In genomic region chr1:156266051-156266450, GRCh38 we compare ENCODE assay signal across 17 cellular contexts. TPM values are rescaled to one million over a fixed set of nuclear protein-coding genes. Genes with fewer than 3 reads are reported as not detected.
DNase-seq lines count a peak whose midpoint lies in the region; ATAC-seq, FAIRE-seq and TF ChIP-seq lines count a peak whose summit lies in the region.
"Had no signal": no experiment of that assay in that cellular context is flagged by ENCODE, and none has a peak within 500 bp of the region (broad histone marks: within the 10 kb centered on the region; RNA-seq: fewer than 3 reads in every experiment).

No MANE protein-coding gene starts in this region.

- H3K9me1 ChIP-seq in K562 (ENCODE audit: control insufficient read depth, insufficient read depth, low read length), result no peaks in the 10 kb centered on the region

- H3K27me3 ChIP-seq in HUES6 (ENCODE audit: control insufficient read depth, insufficient read depth, low read length) (no peaks in the 10 kb centered on the region), K562 (ENCODE audit: control insufficient read depth in 2 of 2, insufficient read depth in 2 of 2, low read length in 2 of 2) (no peaks in the 10 kb centered on the region)

- H3K9me3 ChIP-seq in HUES6 (ENCODE audit: control insufficient read depth, insufficient read depth, low read depth, low read length) (no peaks in the 10 kb centered on the region), K562 (replicated peaks; ENCODE audit: control insufficient read depth, insufficient read depth, low read depth, low read length) (no peaks in the 10 kb centered on the region)

- TF ChIP-seq POLR2A in K562 (conservative IDR thresholded peaks at IDR 0.05), result no peak
- TF ChIP-seq POLR2A in GM12891 (IDR thresholded peaks at IDR 0.05; ENCODE audit: low read depth, low read length), result no peak

- FAIRE-seq in K562 (lab: Jason Lieb, UNC) (no peak), GM12891 (lab: Jason Lieb, UNC) (no peak)
- FAIRE-seq: G401.6 had no signal

- H3K36me3 Mint-ChIP-seq in stimulated activated effector memory CD8-positive, alpha-beta T cell treated with anti-CD3 and anti-CD28 coated beads, Interleukin-12 subunit alpha, Interleukin-12 subunit beta, amount 100 ng/mL, for 72 hours, result peaks cover 100% of the 10 kb centered on the region
- peaks cover 40% of the 10 kb centered on the region for H3K36me3 Mint-ChIP-seq in type B pancreatic cell

- peak overlapping the region; percentile 77 for H3K27ac Mint-ChIP-seq in stimulated activated effector memory CD8-positive, alpha-beta T cell treated with anti-CD3 and anti-CD28 coated beads, Interleukin-12 subunit alpha, Interleukin-12 subunit beta, amount 100 ng/mL, for 72 hours
- no peak overlapping the region for H3K27ac Mint-ChIP-seq in type B pancreatic cell
- H3K27ac Mint-ChIP-seq: T-cell had no signal

- intact Hi-C loops in K562 (cut with micrococcal nuclease), result no loop called here

- TSS peak; percentile 35 for BruUV-seq in K562 (replicated peaks; lab: Mats Ljungman, UMichigan)

- CTCF ChIA-PET in K562 (lab: Yijun Ruan, JAX; ENCODE audit: low intra/inter-chr PET ratio), result interaction anchor here (0.6 kb wide), 1 partner anchor 44 kb away, joined by 3 read pairs; no protein-coding TSS in a partner anchor

- H3K4me1 ChIP-seq in HUES6 (ENCODE audit: control insufficient read depth, insufficient read depth, low read length), result no peaks in the 10 kb centered on the region
- H3K4me1 ChIP-seq in K562 (replicated peaks in 1 of 2; ENCODE audit: control insufficient read depth in 2 of 2, insufficient read depth in 2 of 2, low read length in 2 of 2), result no peaks in the 10 kb centered on the region

- no peak overlapping the region for H3K4me2 ChIP-seq in K562 (ENCODE audit: insufficient read depth, low read length)

- POLR2A ChIA-PET in K562 (lab: Yijun Ruan, JAX), result no interaction called here

- no peaks in the 10 kb centered on the region for H3K4me1 Mint-ChIP-seq in stimulated activated effector memory CD8-positive, alpha-beta T cell treated with anti-CD3 and anti-CD28 coated beads, Interleukin-12 subunit alpha, Interleukin-12 subunit beta, amount 100 ng/mL, for 72 hours
- H3K4me1 Mint-ChIP-seq in type B pancreatic cell (ENCODE audit: unreplicated experiment), result no peaks in the 10 kb centered on the region

- H2AFZ ChIP-seq in K562 (ENCODE audit: low read depth, low read length), result no peak overlapping the region

- 0 out of 2 replicates have a peak, but pooled peaks cover 5% of the 10 kb centered on the region for H4K20me1 ChIP-seq in K562 (replicated peaks; ENCODE audit: control insufficient read depth, insufficient read depth, low read length)

- H3K9ac ChIP-seq in HUES6 (ENCODE audit: low read length) (peak overlapping the region; percentile 30), K562 (ENCODE audit: insufficient read depth in 1 of 2, low read depth in 2 of 2, low read length in 2 of 2) (no peak overlapping the region)

- TF ChIP-seq CTCF in K562 (IDR thresholded peaks at IDR 0.05 in 2 of 3, conservative IDR thresholded peaks at IDR 0.05 in 1 of 3; ENCODE audit: insufficient read depth in 2 of 3, low read depth in 1 of 3, low read length in 3 of 3), result no peak
- TF ChIP-seq CTCF in type B pancreatic cell (conservative IDR thresholded peaks at IDR 0.05), result no peak

- H3K4me3 ChIP-seq in HUES6 (ENCODE audit: low read depth, low read length) (no peak overlapping the region), K562 (no peak overlapping the region)

- H3K79me2 ChIP-seq in K562 (ENCODE audit: control insufficient read depth, insufficient read depth, low read length), result no peaks in the 10 kb centered on the region

- H3K9me3 Mint-ChIP-seq in stimulated activated effector memory CD8-positive, alpha-beta T cell treated with anti-CD3 and anti-CD28 coated beads, Interleukin-12 subunit alpha, Interleukin-12 subunit beta, amount 100 ng/mL, for 72 hours, result no peaks in the 10 kb centered on the region
- H3K9me3 Mint-ChIP-seq in type B pancreatic cell, result no peaks in the 10 kb centered on the region
- H3K9me3 Mint-ChIP-seq: T-cell had no signal

- in situ Hi-C loops in K562 (cut with MboI), result no loop called here

- no peak for TF ChIP-seq RAD21 in K562 (CRISPR knock-in tag; conservative IDR thresholded peaks at IDR 0.05 in 1 of 2, IDR thresholded peaks at IDR 0.05 in 1 of 2)

- no peak for ATAC-seq in K562
- ATAC-seq in stimulated activated effector memory CD8-positive, alpha-beta T cell treated with anti-CD3 and anti-CD28 coated beads, Interleukin-12 subunit alpha, Interleukin-12 subunit beta, amount 100 ng/mL, for 72 hours, result no peak
- ATAC-seq: SK-N-SH treated with all-trans-retinoic acid at 6 μM for 48 hours, T-cell had no signal

- H3K27ac ChIP-seq in HUES6 (ENCODE audit: low read depth, low read length), result no peak overlapping the region
- H3K27ac ChIP-seq in K562 (ENCODE audit: extremely low read depth, low read depth, low read length), result no peak overlapping the region
- H3K27ac ChIP-seq: C4-2B had no signal

- H3K36me3 ChIP-seq in HUES6 (ENCODE audit: control insufficient read depth, insufficient read depth, low read length), result peaks cover 91% of the 10 kb centered on the region
- peaks cover 90% of the 10 kb centered on the region; the same call in 2 of the 3 replicates for H3K36me3 ChIP-seq in K562 (ENCODE audit: control insufficient read depth, insufficient read depth, low read length)

- no peak for TF ChIP-seq EP300 in K562 (IDR thresholded peaks at IDR 0.05; ENCODE audit: low read length)

- no peak overlapping the region for H3K4me3 Mint-ChIP-seq in stimulated activated effector memory CD8-positive, alpha-beta T cell treated with anti-CD3 and anti-CD28 coated beads, Interleukin-12 subunit alpha, Interleukin-12 subunit beta, amount 100 ng/mL, for 72 hours
- no peak overlapping the region for H3K4me3 Mint-ChIP-seq in type B pancreatic cell
- H3K4me3 Mint-ChIP-seq: T-cell had no signal

- no peak for DNase-seq in K562 (ENCODE audit: extremely low read depth in 1 of 4, low spot score in 3 of 4)
- DNase-seq in stimulated activated effector memory CD8-positive, alpha-beta T cell treated with anti-CD3 and anti-CD28 coated beads, Interleukin-12 subunit alpha, Interleukin-12 subunit beta, amount 100 ng/mL, for 72 hours (ENCODE audit: low spot score in 2 of 2), result no peak
- no peak for DNase-seq in GM12891 (ENCODE audit: insufficient read length, low spot score)
- DNase-seq in type B pancreatic cell (ENCODE audit: extremely low spot score, unreplicated experiment), result no peak
- DNase-seq: AML-193; DND-41; GOT3; NCI-H1105 treated with DMSO at 0.1 percent for 48 hours; NCI-H1694 treated with DMSO at 0.1 percent for 48 hours; NCI-H748 treated with DMSO at 0.1 percent for 48 hours; NK-92 treated with Interleukin-12 subunit alpha and Interleukin-12 subunit beta, amount 100 ng/mL, for 24 hours; SHP77 treated with DMSO at 0.1 percent for 48 hours; T-cell had no signal

- H3K27me3 Mint-ChIP-seq in type B pancreatic cell, result no peaks in the 10 kb centered on the region
- H3K27me3 Mint-ChIP-seq: T-cell had no signal

- WGBS in K562 (ENCODE audit: insufficient coverage, low coverage, missing lambda C conversion rate), result 92% methylated on average over 5 of the region's 13 CpGs

RNA-seq across cellular contexts. Expression of gene SMG5, which starts 16.6 kb away (rescaled TPM):
- 126 and 277 TPM in 2 replicates for total RNA-seq in K562 (2011; cell fraction: chromatin; rRNA removed; ENCODE audit: low replicate concordance)
- 112 and 123 TPM in 2 replicates for total RNA-seq in K562 (2011; cell fraction: nucleolus; rRNA removed)
- total RNA-seq in K562 (2011; cell fraction: nucleoplasm; rRNA removed), result 105 and 122 TPM in 2 replicates
- total RNA-seq in K562 (2014; rRNA removed) (56.0 and 71.6 TPM in 2 replicates), K562 (2014; rRNA removed; fragmentation: Illumina TruSeq; extraction: Trizol) (33.1 and 41.4 TPM in 2 replicates), K562 (2015; rRNA removed; fragmentation: Illumina TruSeq; extraction: Trizol) (53.1 and 53.7 TPM in 2 replicates), K562 (2021) (78.4 and 85.9 TPM in 2 replicates), type B pancreatic cell (ENCODE audit: low replicate concordance) (91.0 and 91.3 TPM in 2 replicates)
- polyA plus RNA-seq in K562 (2011; rRNA removed) (41.4 and 53.9 TPM in 2 replicates), K562 (2014; fragmentation: Illumina TruSeq; extraction: Trizol) (69.4 and 69.7 TPM in 2 replicates), K562 (2014; fragmentation: Nextera tagmentation; extraction: Ambion mirVana) (1 to 10 TPM; 1.4 to 1.6 TPM), K562 (2014; rRNA removed) (53.0 and 58.7 TPM in 2 replicates)
- polyA plus RNA-seq in K562 (2011; cell fraction: cytosol; rRNA removed), result 33.8 and 36.1 TPM in 2 replicates
- polyA plus RNA-seq in K562 (2011; cell fraction: nucleus; rRNA removed), result 202 and 245 TPM in 2 replicates
- polyA plus RNA-seq in K562 (2012), result 44.7 and 57.3 TPM in 2 replicates
- polyA minus RNA-seq in K562 (2011; rRNA and poly(A)+ RNA removed), result 27.6 and 30.1 TPM in 2 replicates
- 18.5 and 20.0 TPM in 2 replicates for polyA minus RNA-seq in K562 (2011; cell fraction: cytosol; rRNA and poly(A)+ RNA removed)
- 29.4 and 36.3 TPM in 2 replicates for polyA minus RNA-seq in K562 (2011; cell fraction: nucleus; rRNA and poly(A)+ RNA removed)
- polyA plus RNA-seq in GM12891 (2012; ENCODE audit: low read depth, missing spikeins), result 30.6 TPM

RNA-seq across cellular contexts. Expression of gene TMEM79, which starts 18.1 kb away (rescaled TPM):
- 7.9 and 23.3 TPM in 2 replicates for total RNA-seq in K562 (2011; cell fraction: chromatin; rRNA removed; ENCODE audit: low replicate concordance)
- 23.9 and 26.5 TPM in 2 replicates for total RNA-seq in K562 (2011; cell fraction: nucleolus; rRNA removed)
- 14.7 and 15.8 TPM in 2 replicates for total RNA-seq in K562 (2011; cell fraction: nucleoplasm; rRNA removed)
- 3.8 and 6.9 TPM in 2 replicates for total RNA-seq in K562 (2014; rRNA removed)
- 2.1 and 2.6 TPM in 2 replicates for total RNA-seq in K562 (2014; rRNA removed; fragmentation: Illumina TruSeq; extraction: Trizol)
- 5.1 and 5.4 TPM in 2 replicates for total RNA-seq in K562 (2015; rRNA removed; fragmentation: Illumina TruSeq; extraction: Trizol)
- total RNA-seq in K562 (2021), result 6.8 and 7.2 TPM in 2 replicates
- 4.0 and 4.8 TPM in 2 replicates for polyA plus RNA-seq in K562 (2011; rRNA removed)
- 5.0 and 12.1 TPM in 2 replicates for polyA plus RNA-seq in K562 (2011; cell fraction: cytosol; rRNA removed)
- polyA plus RNA-seq in K562 (2011; cell fraction: nucleus; rRNA removed), result 10.3 and 25.9 TPM in 2 replicates
- 5.7 and 9.5 TPM in 2 replicates for polyA plus RNA-seq in K562 (2012)
- 5.6 and 5.7 TPM in 2 replicates for polyA plus RNA-seq in K562 (2014; fragmentation: Illumina TruSeq; extraction: Trizol)
- 1 to 10 TPM in 1 of 2 experiments, under 1 TPM in 1; 0.69 to 1.2 TPM for polyA plus RNA-seq in K562 (2014; fragmentation: Nextera tagmentation; extraction: Ambion mirVana)
- polyA plus RNA-seq in K562 (2014; rRNA removed), result 6.1 and 8.3 TPM in 2 replicates
- polyA minus RNA-seq in K562 (2011; rRNA and poly(A)+ RNA removed), result 2.3 TPM in 2 replicates
- 1.6 and 2.3 TPM in 2 replicates for polyA minus RNA-seq in K562 (2011; cell fraction: cytosol; rRNA and poly(A)+ RNA removed)
- polyA minus RNA-seq in K562 (2011; cell fraction: nucleus; rRNA and poly(A)+ RNA removed), result 7.0 and 10.9 TPM in 2 replicates
- 2.9 TPM for polyA plus RNA-seq in GM12891 (2012; ENCODE audit: low read depth, missing spikeins)
- total RNA-seq in type B pancreatic cell (ENCODE audit: low replicate concordance), result 18.1 and 43.8 TPM in 2 replicates

RNA-seq across cellular contexts. Expression of gene PAQR6, which starts 18.2 kb away (rescaled TPM):
- 2.9 and 5.5 TPM in 2 replicates for total RNA-seq in K562 (2011; cell fraction: chromatin; rRNA removed; ENCODE audit: low replicate concordance)
- total RNA-seq in K562 (2011; cell fraction: nucleolus; rRNA removed), result 3.5 and 4.3 TPM in 2 replicates
- 2.9 and 3.6 TPM in 2 replicates for total RNA-seq in K562 (2011; cell fraction: nucleoplasm; rRNA removed)
- total RNA-seq in K562 (2014; rRNA removed), result 0.86 TPM in 2 replicates
- 0.32 and 0.62 TPM in 2 replicates for total RNA-seq in K562 (2014; rRNA removed; fragmentation: Illumina TruSeq; extraction: Trizol)
- 0.64 and 0.72 TPM in 2 replicates for total RNA-seq in K562 (2015; rRNA removed; fragmentation: Illumina TruSeq; extraction: Trizol)
- 1.0 and 1.2 TPM in 2 replicates for total RNA-seq in K562 (2021)
- polyA plus RNA-seq in K562 (2011; rRNA removed), result 0.52 and 1.4 TPM in 2 replicates
- 1.2 and 1.3 TPM in 2 replicates for polyA plus RNA-seq in K562 (2011; cell fraction: cytosol; rRNA removed)
- 10.9 and 15.4 TPM in 2 replicates for polyA plus RNA-seq in K562 (2011; cell fraction: nucleus; rRNA removed)
- 1.6 and 4.4 TPM in 2 replicates for polyA plus RNA-seq in K562 (2012)
- polyA plus RNA-seq in K562 (2014; fragmentation: Illumina TruSeq; extraction: Trizol), result 0.59 and 0.73 TPM in 2 replicates
- under 1 TPM; 0.07 to 0.23 TPM for polyA plus RNA-seq in K562 (2014; fragmentation: Nextera tagmentation; extraction: Ambion mirVana)
- 1.3 and 1.8 TPM in 2 replicates for polyA plus RNA-seq in K562 (2014; rRNA removed)
- polyA minus RNA-seq in K562 (2011; rRNA and poly(A)+ RNA removed), result not detected in 2 replicates
- polyA minus RNA-seq in K562 (2011; cell fraction: cytosol; rRNA and poly(A)+ RNA removed), result not detected in 2 replicates
- polyA minus RNA-seq in K562 (2011; cell fraction: nucleus; rRNA and poly(A)+ RNA removed), result 0.67 and 1.00 TPM in 2 replicates
- polyA plus RNA-seq in GM12891 (2012; ENCODE audit: low read depth, missing spikeins), result 3.2 TPM
- total RNA-seq in type B pancreatic cell (ENCODE audit: low replicate concordance), result 9.2 and 19.0 TPM in 2 replicates

RNA-seq across cellular contexts. Expression of gene BGLAP, which starts 24.1 kb away (rescaled TPM):
- total RNA-seq in K562 (2011; cell fraction: chromatin; rRNA removed; ENCODE audit: low replicate concordance), result 3.2 and 9.2 TPM in 2 replicates
- 5.9 and 10.2 TPM in 2 replicates for total RNA-seq in K562 (2011; cell fraction: nucleolus; rRNA removed)
- total RNA-seq in K562 (2011; cell fraction: nucleoplasm; rRNA removed), result 3.1 and 9.2 TPM in 2 replicates
- total RNA-seq in K562 (2014; rRNA removed) (0.23 and 0.82 TPM in 2 replicates), K562 (2014; rRNA removed; fragmentation: Illumina TruSeq; extraction: Trizol) (0.15 TPM in 1 of 2 replicates, not detected in the other), K562 (2015; rRNA removed; fragmentation: Illumina TruSeq; extraction: Trizol) (0.33 and 0.49 TPM in 2 replicates), K562 (2021) (0.22 and 1.2 TPM in 2 replicates), type B pancreatic cell (ENCODE audit: low replicate concordance) (0.64 and 3.1 TPM in 2 replicates)
- polyA plus RNA-seq in K562 (2011; rRNA removed) (0.54 and 0.92 TPM in 2 replicates), K562 (2014; fragmentation: Illumina TruSeq; extraction: Trizol) (not detected in 2 replicates), K562 (2014; fragmentation: Nextera tagmentation; extraction: Ambion mirVana) (not detected), K562 (2014; rRNA removed) (1.4 and 1.6 TPM in 2 replicates)
- 0.63 and 1.2 TPM in 2 replicates for polyA plus RNA-seq in K562 (2011; cell fraction: cytosol; rRNA removed)
- polyA plus RNA-seq in K562 (2011; cell fraction: nucleus; rRNA removed), result 4.3 and 7.0 TPM in 2 replicates
- polyA plus RNA-seq in K562 (2012), result 0.51 and 0.96 TPM in 2 replicates
- polyA minus RNA-seq in K562 (2011; rRNA and poly(A)+ RNA removed), result not detected in 2 replicates
- polyA minus RNA-seq in K562 (2011; cell fraction: cytosol; rRNA and poly(A)+ RNA removed), result not detected in 2 replicates
- 1.2 and 1.4 TPM in 2 replicates for polyA minus RNA-seq in K562 (2011; cell fraction: nucleus; rRNA and poly(A)+ RNA removed)
- 0.39 TPM for polyA plus RNA-seq in GM12891 (2012; ENCODE audit: low read depth, missing spikeins)

RNA-seq across cellular contexts. Expression of gene GLMP, which starts 29.4 kb away (rescaled TPM):
- total RNA-seq in K562 (2011; cell fraction: chromatin; rRNA removed; ENCODE audit: low replicate concordance), result 13.4 and 24.2 TPM in 2 replicates
- 21.3 and 23.8 TPM in 2 replicates for total RNA-seq in K562 (2011; cell fraction: nucleolus; rRNA removed)
- total RNA-seq in K562 (2011; cell fraction: nucleoplasm; rRNA removed), result 24.8 and 28.6 TPM in 2 replicates
- 25.7 and 27.0 TPM in 2 replicates for total RNA-seq in K562 (2014; rRNA removed)
- total RNA-seq in K562 (2014; rRNA removed; fragmentation: Illumina TruSeq; extraction: Trizol), result 10.1 and 12.8 TPM in 2 replicates
- 18.5 and 19.7 TPM in 2 replicates for total RNA-seq in K562 (2015; rRNA removed; fragmentation: Illumina TruSeq; extraction: Trizol)
- total RNA-seq in K562 (2021), result 22.7 and 23.7 TPM in 2 replicates
- polyA plus RNA-seq in K562 (2011; rRNA removed), result 8.3 and 15.5 TPM in 2 replicates
- polyA plus RNA-seq in K562 (2011; cell fraction: cytosol; rRNA removed), result 23.7 and 34.0 TPM in 2 replicates
- polyA plus RNA-seq in K562 (2011; cell fraction: nucleus; rRNA removed), result 18.0 and 19.6 TPM in 2 replicates
- 22.2 and 32.3 TPM in 2 replicates for polyA plus RNA-seq in K562 (2012)
- 28.2 and 29.1 TPM in 2 replicates for polyA plus RNA-seq in K562 (2014; fragmentation: Illumina TruSeq; extraction: Trizol)
- 10 to 100 TPM; 11.0 to 22.4 TPM for polyA plus RNA-seq in K562 (2014; fragmentation: Nextera tagmentation; extraction: Ambion mirVana)
- polyA plus RNA-seq in K562 (2014; rRNA removed), result 21.7 and 24.5 TPM in 2 replicates
- 4.6 and 5.6 TPM in 2 replicates for polyA minus RNA-seq in K562 (2011; rRNA and poly(A)+ RNA removed)
- 8.4 and 11.0 TPM in 2 replicates for polyA minus RNA-seq in K562 (2011; cell fraction: cytosol; rRNA and poly(A)+ RNA removed)
- 5.5 and 8.9 TPM in 2 replicates for polyA minus RNA-seq in K562 (2011; cell fraction: nucleus; rRNA and poly(A)+ RNA removed)
- 30.7 TPM for polyA plus RNA-seq in GM12891 (2012; ENCODE audit: low read depth, missing spikeins)
- 67.6 and 104 TPM in 2 replicates for total RNA-seq in type B pancreatic cell (ENCODE audit: low replicate concordance)
